In genomic region chr1:39080269-39080826, GRCh38 we compare ENCODE assay signal across 10 cellular contexts. TPM values are rescaled to one million over a fixed set of nuclear protein-coding genes. Genes with fewer than 3 reads are reported as not detected.
DNase-seq lines count a peak whose midpoint lies in the region; ATAC-seq lines count a peak whose summit lies in the region.
"Had no signal": no experiment of that assay in that cellular context is flagged by ENCODE, and none has a peak within 500 bp of the region (broad histone marks: within the 10 kb centered on the region; RNA-seq: fewer than 3 reads in every experiment).

No MANE protein-coding gene starts in this region.

- H3K9me3 ChIP-seq in iPS-20b (ENCODE audit: insufficient read depth, low read depth, low read length): no peaks in the 10 kb centered on the region

- H3K36me3 ChIP-seq in iPS-20b (ENCODE audit: insufficient read depth, low read depth, low read length): peaks cover 4% of the 10 kb centered on the region; the same call in 1 of the 2 replicates

- H3K4me1 Mint-ChIP-seq in activated T-cell treated with anti-CD3 and anti-CD28 coated beads, Interleukin-2, amount 50 U/mL, for 4 hours (ENCODE audit: low read depth): peaks cover 7% of the 10 kb centered on the region
- peaks cover 5% of the 10 kb centered on the region for H3K4me1 Mint-ChIP-seq in activated T-helper 2 cell treated with anti-CD3 and anti-CD28 coated beads, Interferon-gamma antibody, Interleukin-2, Interleukin-4, amounts not matched to agents 10 μg/mL and 5 μg/mL and 100 μg/mL, durations not matched to agents 14 hours and 24 hours and 36 hours (ENCODE audit: low read depth)

- H3K4me3 ChIP-seq in iPS-20b (ENCODE audit: low read length): peak overlapping the region; percentile 68

- DNase-seq in activated T-cell treated with anti-CD3 and anti-CD28 coated beads, Interleukin-2, amount 50 U/mL, for 4 hours: no peak
- DNase-seq in activated T-cell treated with anti-CD3 and anti-CD28 coated beads, Interleukin-2, amount 50 U/mL, for 48 hours: no peak
- DNase-seq in activated T-helper 2 cell treated with anti-CD3 and anti-CD28 coated beads, Interferon-gamma antibody, Interleukin-2, Interleukin-4, amounts not matched to agents 10 μg/mL and 5 μg/mL and 100 μg/mL, durations not matched to agents 14 hours and 24 hours and 36 hours (ENCODE audit: low spot score): no peak
- DNase-seq in superior temporal gyrus (ENCODE audit: extremely low spot score): peak; percentile 47
- no peak for DNase-seq in NCI-H128 (lab: John Stamatoyannopoulos, UW; ENCODE audit: unreplicated experiment)
- DNase-seq: T-helper 9 cell had no signal

- intact Hi-C loops in activated T-helper 2 cell treated with anti-CD3 and anti-CD28 coated beads, Interferon-gamma antibody, Interleukin-2, Interleukin-4, amounts not matched to agents 10 μg/mL and 5 μg/mL and 100 μg/mL, durations not matched to agents 14 hours and 24 hours and 36 hours (cut with micrococcal nuclease): no loop called here

- H3K27ac ChIP-seq in iPS-20b (ENCODE audit: low read length): no peak overlapping the region
- H3K27ac ChIP-seq: C4-2B had no signal

- ATAC-seq in activated T-cell treated with anti-CD3 and anti-CD28 coated beads, Interleukin-2, amount 50 U/mL, for 4 hours: no peak
- ATAC-seq in GM21529 (IDR thresholded peaks at IDR 0.05; ENCODE audit: unreplicated experiment) (no peak), GM18858 (IDR thresholded peaks at IDR 0.05; ENCODE audit: unreplicated experiment) (no peak)

- no peak overlapping the region for H3K9ac ChIP-seq in iPS-20b (ENCODE audit: low read depth, low read length)

- no peak overlapping the region for H3K27ac Mint-ChIP-seq in activated T-helper 2 cell treated with anti-CD3 and anti-CD28 coated beads, Interferon-gamma antibody, Interleukin-2, Interleukin-4, amounts not matched to agents 10 μg/mL and 5 μg/mL and 100 μg/mL, durations not matched to agents 14 hours and 24 hours and 36 hours

- no peaks in the 10 kb centered on the region for H3K9me3 Mint-ChIP-seq in activated T-cell treated with anti-CD3 and anti-CD28 coated beads, Interleukin-2, amount 50 U/mL, for 4 hours
- H3K9me3 Mint-ChIP-seq in activated T-helper 2 cell treated with anti-CD3 and anti-CD28 coated beads, Interferon-gamma antibody, Interleukin-2, Interleukin-4, amounts not matched to agents 10 μg/mL and 5 μg/mL and 100 μg/mL, durations not matched to agents 14 hours and 24 hours and 36 hours: no peaks in the 10 kb centered on the region

- H3K27me3 Mint-ChIP-seq in activated T-cell treated with anti-CD3 and anti-CD28 coated beads, Interleukin-2, amount 50 U/mL, for 4 hours (ENCODE audit: low read depth): peaks cover 30% of the 10 kb centered on the region
- peaks cover 43% of the 10 kb centered on the region for H3K27me3 Mint-ChIP-seq in activated T-helper 2 cell treated with anti-CD3 and anti-CD28 coated beads, Interferon-gamma antibody, Interleukin-2, Interleukin-4, amounts not matched to agents 10 μg/mL and 5 μg/mL and 100 μg/mL, durations not matched to agents 14 hours and 24 hours and 36 hours (ENCODE audit: low read depth)

- H3K27me3 ChIP-seq in iPS-20b (ENCODE audit: insufficient read depth, low read length): peaks cover 40% of the 10 kb centered on the region

- H3K4me1 ChIP-seq in iPS-20b (ENCODE audit: insufficient read depth, low read length): 0 out of 2 replicates have a peak, but pooled peaks cover 3% of the 10 kb centered on the region

- H3K36me3 Mint-ChIP-seq in activated T-cell treated with anti-CD3 and anti-CD28 coated beads, Interleukin-2, amount 50 U/mL, for 4 hours (ENCODE audit: insufficient read depth): no peaks in the 10 kb centered on the region
- H3K36me3 Mint-ChIP-seq in activated T-helper 2 cell treated with anti-CD3 and anti-CD28 coated beads, Interferon-gamma antibody, Interleukin-2, Interleukin-4, amounts not matched to agents 10 μg/mL and 5 μg/mL and 100 μg/mL, durations not matched to agents 14 hours and 24 hours and 36 hours (ENCODE audit: low read depth): no peaks in the 10 kb centered on the region

- H3K4me3 Mint-ChIP-seq in activated T-cell treated with anti-CD3 and anti-CD28 coated beads, Interleukin-2, amount 50 U/mL, for 4 hours: peak overlapping the region; percentile 56
- peak overlapping the region; percentile 59 for H3K4me3 Mint-ChIP-seq in activated T-helper 2 cell treated with anti-CD3 and anti-CD28 coated beads, Interferon-gamma antibody, Interleukin-2, Interleukin-4, amounts not matched to agents 10 μg/mL and 5 μg/mL and 100 μg/mL, durations not matched to agents 14 hours and 24 hours and 36 hours (ENCODE audit: low read depth)

RNA-seq across cellular contexts. Expression of gene NDUFS5, which starts 54.2 kb away (rescaled TPM):
- 100 to 1,000 TPM; 161 to 226 (median 205) TPM for total RNA-seq in activated T-cell treated with anti-CD3 and anti-CD28 coated beads, Interleukin-2, amount 50 U/mL, for 4 hours
- total RNA-seq in activated T-helper 2 cell treated with anti-CD3 and anti-CD28 coated beads, Interferon-gamma antibody, Interleukin-2, Interleukin-4, amounts not matched to agents 10 μg/mL and 5 μg/mL and 100 μg/mL, durations not matched to agents 14 hours and 24 hours and 36 hours: 173 and 188 TPM in 2 replicates
